ENCODE assay signal across 21 cellular contexts in genomic region chr17:6483507-6483906, GRCh38. TPM values are rescaled to one million over a fixed set of nuclear protein-coding genes. Genes with fewer than 3 reads are reported as not detected.
A peak's percentile ranks its signal among the peaks of the same experiment; 100 is the strongest.
DNase-seq lines count a peak whose midpoint lies in the region; ATAC-seq and TF ChIP-seq lines count a peak whose summit lies in the region.
"Had no signal": no experiment of that assay in that cellular context is flagged by ENCODE, and none has a peak within 500 bp of the region (broad histone marks: within the 10 kb centered on the region; RNA-seq: fewer than 3 reads in every experiment).

No MANE protein-coding gene starts in this region.

- no peak overlapping the region for H3K27ac Mint-ChIP-seq in CD14-positive monocyte
- H3K27ac Mint-ChIP-seq in neural crest cell (ENCODE audit: unreplicated experiment), result peak overlapping the region; percentile 58
- no peak overlapping the region for H3K27ac Mint-ChIP-seq in naive thymus-derived CD4-positive, alpha-beta T cell
- H3K27ac Mint-ChIP-seq: CD4-positive, alpha-beta T cell; CD8-positive, alpha-beta T cell had no signal

- no peak overlapping the region for H2BK120ac ChIP-seq in neuronal stem cell (ENCODE audit: low read depth, low read length)

- peak overlapping the region; percentile 94 for H2BK12ac ChIP-seq in neuronal stem cell (ENCODE audit: low read length)

- H3K18ac ChIP-seq in neuronal stem cell (ENCODE audit: low read length), result peak overlapping the region; percentile 87

- H3K23ac ChIP-seq in neuronal stem cell (ENCODE audit: low read depth, low read length, poor library complexity), result no peak overlapping the region

- H3K36me3 Mint-ChIP-seq in CD14-positive monocyte, result no peaks in the 10 kb centered on the region
- no peaks in the 10 kb centered on the region for H3K36me3 Mint-ChIP-seq in neural crest cell (ENCODE audit: low read depth)
- H3K36me3 Mint-ChIP-seq in naive thymus-derived CD4-positive, alpha-beta T cell, result no peaks in the 10 kb centered on the region
- H3K36me3 Mint-ChIP-seq: CD8-positive, alpha-beta T cell had no signal

- H3K9me3 Mint-ChIP-seq in CD14-positive monocyte, result no peaks in the 10 kb centered on the region
- no peaks in the 10 kb centered on the region for H3K9me3 Mint-ChIP-seq in neural crest cell
- no peaks in the 10 kb centered on the region for H3K9me3 Mint-ChIP-seq in naive thymus-derived CD4-positive, alpha-beta T cell
- H3K9me3 Mint-ChIP-seq: CD4-positive, alpha-beta T cell; CD8-positive, alpha-beta T cell had no signal

- no peaks in the 10 kb centered on the region for H4K20me1 ChIP-seq in OCI-LY7 (ENCODE audit: insufficient read depth, low read length)
- H4K20me1 ChIP-seq: BLaER1 had no signal

- BruUV-seq in OCI-LY7 (replicated peaks; lab: Mats Ljungman, UMichigan), result no TSS peak

- peaks cover 0 to 3% (median 0%) of the 10 kb centered on the region in 3 experiments for H3K27me3 ChIP-seq in neuronal stem cell (ENCODE audit: control insufficient read depth in 3 of 3, insufficient read depth in 3 of 3, low read depth in 1 of 3, low read length in 3 of 3)
- no peaks in the 10 kb centered on the region for H3K27me3 ChIP-seq in naive thymus-derived CD4-positive, alpha-beta T cell (ENCODE audit: control insufficient read depth in 2 of 2, insufficient read depth in 2 of 2, low read length in 2 of 2)
- H3K27me3 ChIP-seq in colonic mucosa, result no peaks in the 10 kb centered on the region
- H3K27me3 ChIP-seq: BE2C, BLaER1 had no signal

- WGBS in neuronal stem cell (ENCODE audit: extremely low coverage in 2 of 2, insufficient read length in 2 of 2, insufficient replicate concordance in 1 of 2), 2 donors, result no CpG with 5 or more reads among the region's 16 CpGs

- H3K9ac ChIP-seq in neuronal stem cell (ENCODE audit: low read depth, low read length, poor library complexity) (peak overlapping the region; percentile 54), colonic mucosa (ENCODE audit: low read depth in 2 of 2, low read length in 2 of 2) (no peak overlapping the region)
- H3K9ac ChIP-seq: BLaER1 had no signal

- H4K8ac ChIP-seq in neuronal stem cell (ENCODE audit: low read depth, low read length), result peak overlapping the region; percentile 25

- peak overlapping the region; percentile 60 for H2BK15ac ChIP-seq in neuronal stem cell (ENCODE audit: low read length)

- intact Hi-C loops in CD14-positive monocyte (cut with micrococcal nuclease), result no loop called here
- intact Hi-C loops in OCI-LY7 (cut with micrococcal nuclease; ENCODE audit: unreplicated experiment), result no loop called here
- intact Hi-C loops in naive thymus-derived CD4-positive, alpha-beta T cell (cut with micrococcal nuclease), result no loop called here
- intact Hi-C loops in colonic mucosa (cut with DNase I), result no loop called here

- H3K36me3 ChIP-seq in neuronal stem cell (replicated peaks in 1 of 2; ENCODE audit: control insufficient read depth in 2 of 2, insufficient read depth in 2 of 2, low read length in 2 of 2) (no peaks in the 10 kb centered on the region), OCI-LY7 (ENCODE audit: insufficient read depth, low read length) (no peaks in the 10 kb centered on the region), colonic mucosa (no peaks in the 10 kb centered on the region)
- H3K36me3 ChIP-seq in naive thymus-derived CD4-positive, alpha-beta T cell (ENCODE audit: control insufficient read depth in 2 of 3, insufficient read depth in 3 of 3, low read length in 3 of 3), result no peaks in the 10 kb centered on the region
- H3K36me3 ChIP-seq: BE2C, BLaER1 had no signal

- H3K14ac ChIP-seq in neuronal stem cell (ENCODE audit: low read length), result peak overlapping the region; percentile 85

- no peaks in the 10 kb centered on the region for H3K79me2 ChIP-seq in OCI-LY7 (ENCODE audit: insufficient read depth, low read depth, low read length)

- no peak overlapping the region for H2AFZ ChIP-seq in neuronal stem cell (ENCODE audit: low read length)
- H2AFZ ChIP-seq in OCI-LY7 (ENCODE audit: low read length), result no peak overlapping the region

- H3K27ac ChIP-seq in RWPE1, result peak overlapping the region; percentile 14
- no peak overlapping the region for H3K27ac ChIP-seq in neuronal stem cell (replicated peaks; ENCODE audit: low read length)
- no peak overlapping the region for H3K27ac ChIP-seq in OCI-LY7 (ENCODE audit: low read depth, low read length, poor library complexity, severe bottlenecking)
- H3K27ac ChIP-seq in naive thymus-derived CD4-positive, alpha-beta T cell (ENCODE audit: low read depth, low read length), result no peak overlapping the region
- H3K27ac ChIP-seq in colonic mucosa, result no peak overlapping the region
- H3K27ac ChIP-seq: BLaER1 had no signal

- no peak overlapping the region for H3K4me3 ChIP-seq in neuronal stem cell (ENCODE audit: low read length in 2 of 2)
- no peak overlapping the region for H3K4me3 ChIP-seq in OCI-LY7 (ENCODE audit: low read depth, low read length, poor library complexity, severe bottlenecking)
- no peak overlapping the region for H3K4me3 ChIP-seq in naive thymus-derived CD4-positive, alpha-beta T cell (ENCODE audit: low read length)
- H3K4me3 ChIP-seq in colonic mucosa, result no peak overlapping the region
- H3K4me3 ChIP-seq: BLaER1 had no signal

- CTCF ChIA-PET in RWPE1 (lab: Yijun Ruan, JAX), result interaction anchor here (1.4 kb wide), 1 partner anchor 10 kb away, joined by 5 read pairs; no protein-coding TSS in a partner anchor
- CTCF ChIA-PET in OCI-LY7 (lab: Charles Lee; ENCODE audit: unreplicated experiment), result no interaction called here
- CTCF ChIA-PET in naive thymus-derived CD4-positive, alpha-beta T cell (lab: Charles Lee), result interaction anchor here (0.5 kb wide), 1 partner anchor 11 kb away, joined by 3 read pairs; no protein-coding TSS in a partner anchor

- peak overlapping the region; percentile 89 for H2AK5ac ChIP-seq in neuronal stem cell (ENCODE audit: low read depth, low read length)

- H3K4me1 ChIP-seq in neuronal stem cell (ENCODE audit: control insufficient read depth in 2 of 2, insufficient read depth in 1 of 2, low read depth in 1 of 2, low read length in 2 of 2) (peaks cover 8 to 15% of the 10 kb centered on the region in 2 donors), OCI-LY7 (ENCODE audit: insufficient read depth, low read length, poor library complexity, severe bottlenecking) (peaks cover 7% of the 10 kb centered on the region), colonic mucosa (no peaks in the 10 kb centered on the region)
- no peaks in the 10 kb centered on the region for H3K4me1 ChIP-seq in naive thymus-derived CD4-positive, alpha-beta T cell (ENCODE audit: control insufficient read depth in 2 of 2, insufficient read depth in 2 of 2, low read length in 2 of 2)
- H3K4me1 ChIP-seq: BE2C, Caco-2 had no signal

- H3K4me3 Mint-ChIP-seq in CD14-positive monocyte (no peak overlapping the region), neural crest cell (no peak overlapping the region)
- no peak overlapping the region for H3K4me3 Mint-ChIP-seq in naive thymus-derived CD4-positive, alpha-beta T cell
- H3K4me3 Mint-ChIP-seq: CD4-positive, alpha-beta T cell; CD8-positive, alpha-beta T cell had no signal

- POLR2A ChIA-PET in RWPE1 (lab: Yijun Ruan, JAX; ENCODE audit: low non-redundant PET), result no interaction called here
- POLR2A ChIA-PET in OCI-LY7 (lab: Charles Lee), result interaction anchor here (0.6 to 1.1 kb wide), 2 partner anchors 10 to 763 kb away, joined by 3 read pairs; no protein-coding TSS in a partner anchor
- POLR2A ChIA-PET in naive thymus-derived CD4-positive, alpha-beta T cell (lab: Charles Lee), result no interaction called here

- peaks cover 7 to 13% (median 7%) of the 10 kb centered on the region in 3 donors for H3K27me3 Mint-ChIP-seq in CD14-positive monocyte (ENCODE audit: low read depth in 3 of 3)
- no peaks in the 10 kb centered on the region for H3K27me3 Mint-ChIP-seq in neural crest cell (ENCODE audit: low read depth)
- peaks cover 0 to 10% (median 5%) of the 10 kb centered on the region in 5 donors for H3K27me3 Mint-ChIP-seq in naive thymus-derived CD4-positive, alpha-beta T cell
- H3K27me3 Mint-ChIP-seq: CD4-positive, alpha-beta T cell had no signal

- no peak overlapping the region for H3K4ac ChIP-seq in neuronal stem cell (ENCODE audit: low read length)

- H3K4me1 Mint-ChIP-seq in CD14-positive monocyte (no peaks in the 10 kb centered on the region), neural crest cell (no peaks in the 10 kb centered on the region)
- peaks cover 0 to 2% (median 0%) of the 10 kb centered on the region in 7 donors for H3K4me1 Mint-ChIP-seq in naive thymus-derived CD4-positive, alpha-beta T cell

- no peak for ATAC-seq in naive thymus-derived CD4-positive, alpha-beta T cell
- ATAC-seq: CD8-positive, alpha-beta T cell had no signal

- H3K79me1 ChIP-seq in neuronal stem cell (ENCODE audit: low read depth, low read length), result no peaks in the 10 kb centered on the region

- DNase-seq in CD14-positive monocyte (ENCODE audit: low spot score) (peak; percentile 17), RWPE1 (ENCODE audit: low spot score) (no peak), neural crest cell (ENCODE audit: low read depth, low spot score) (no peak), neuronal stem cell (ENCODE audit: low spot score) (no peak), OCI-LY7 (ENCODE audit: low spot score) (no peak), colonic mucosa (no peak)
- DNase-seq in naive thymus-derived CD4-positive, alpha-beta T cell, result no peak
- no peak for DNase-seq in central memory CD4-positive, alpha-beta T cell
- DNase-seq: 8988T; ACHN; BE2C; C1 segment of cervical spinal cord; Caco-2; Calu3; CD4-positive, alpha-beta T cell; CD8-positive, alpha-beta T cell; DMS79 treated with DMSO at 0.1 percent for 48 hours; GF-D8 had no signal

- TF ChIP-seq CTCF in CD14-positive monocyte (IDR thresholded peaks at IDR 0.05), result no peak
- no peak for TF ChIP-seq CTCF in RWPE1 (conservative IDR thresholded peaks at IDR 0.05; ENCODE audit: low read depth)
- TF ChIP-seq CTCF in neural crest cell (conservative IDR thresholded peaks at IDR 0.05), result no peak
- no peak for TF ChIP-seq CTCF in OCI-LY7 (conservative IDR thresholded peaks at IDR 0.05; ENCODE audit: low read length)
- no peak for TF ChIP-seq CTCF in colonic mucosa (IDR thresholded peaks at IDR 0.05)

- no peak overlapping the region for H2BK5ac ChIP-seq in neuronal stem cell (ENCODE audit: low read length)

- peak overlapping the region; percentile 34 for H4K91ac ChIP-seq in neuronal stem cell (ENCODE audit: low read depth, low read length, poor library complexity)

- H3K9me3 ChIP-seq in neuronal stem cell (replicated peaks in 1 of 2; ENCODE audit: control insufficient read depth in 2 of 2, insufficient read depth in 1 of 2, low read depth in 1 of 2, low read length in 2 of 2) (no peaks in the 10 kb centered on the region), OCI-LY7 (ENCODE audit: low read length) (no peaks in the 10 kb centered on the region), colonic mucosa (no peaks in the 10 kb centered on the region)
- no peaks in the 10 kb centered on the region for H3K9me3 ChIP-seq in naive thymus-derived CD4-positive, alpha-beta T cell (ENCODE audit: control insufficient read depth in 2 of 3, low read length in 3 of 3)
- H3K9me3 ChIP-seq: BE2C, BLaER1, Caco-2 had no signal

- no peak overlapping the region for H3K4me2 ChIP-seq in neuronal stem cell (ENCODE audit: insufficient read depth, low read length, poor library complexity, severe bottlenecking)
- H3K4me2 ChIP-seq in OCI-LY7 (ENCODE audit: low read length), result no peak overlapping the region
- H3K4me2 ChIP-seq: BLaER1 had no signal

- no peaks in the 10 kb centered on the region for H3K9me2 ChIP-seq in OCI-LY7 (ENCODE audit: insufficient read depth, low read length)

RNA-seq across cellular contexts. Expression of gene PIMREG, which starts 39.3 kb away (rescaled TPM):
- not detected for polyA plus RNA-seq in CD14-positive monocyte
- total RNA-seq in neural crest cell (115 and 120 TPM in 2 replicates), OCI-LY7 (2022) (22.7 and 31.0 TPM in 2 replicates), colonic mucosa (10 to 100 TPM in 1 of 2 donors, 1 to 10 TPM in 1; 4.3 to 26.0 TPM)
- 103 TPM for polyA plus RNA-seq in neuronal stem cell (2013, experiment 1 of 2)
- polyA plus RNA-seq in neuronal stem cell (2013, experiment 2 of 2), result 98.6 TPM
- total RNA-seq in OCI-LY7 (2014; rRNA removed; shearing (Covaris generic)), result 34.5 and 39.4 TPM in 2 replicates
- 10 to 100 TPM in 1 of 5 experiments, under 1 TPM in 1, not detected in 3; 0.49 to 18.6 TPM for total RNA-seq in naive thymus-derived CD4-positive, alpha-beta T cell
- polyA plus RNA-seq in naive thymus-derived CD4-positive, alpha-beta T cell, result under 1 TPM; 0.12 to 0.47 TPM
- total RNA-seq: CD4-positive, alpha-beta T cell; CD8-positive, alpha-beta T cell had no signal

RNA-seq across cellular contexts. Expression of gene AIPL1, which starts 48.6 kb away (rescaled TPM):
- polyA plus RNA-seq in CD14-positive monocyte, result not detected
- total RNA-seq in neural crest cell (not detected in 2 replicates), OCI-LY7 (2022) (not detected in 2 replicates), colonic mucosa (not detected)
- 0.26 TPM for polyA plus RNA-seq in neuronal stem cell (2013, experiment 1 of 2)
- polyA plus RNA-seq in neuronal stem cell (2013, experiment 2 of 2), result 0.35 TPM
- not detected in 2 replicates for total RNA-seq in OCI-LY7 (2014; rRNA removed; shearing (Covaris generic))
- not detected for total RNA-seq in naive thymus-derived CD4-positive, alpha-beta T cell
- not detected for polyA plus RNA-seq in naive thymus-derived CD4-positive, alpha-beta T cell
- total RNA-seq: A673; Caco-2; Calu3; CD4-positive, alpha-beta T cell; CD8-positive, alpha-beta T cell had no signal
- polyA plus RNA-seq: AG04450 had no signal
